Comparison of ENCODE assay signal across 1 cellular context in genomic region chr19:18137242-18137641, GRCh38.
TF ChIP-seq lines count a peak whose summit lies in the region.

No MANE protein-coding gene starts in this region.

TF ChIP-seq in H1, 55 proteins besides CTCF, POLR2A, EP300 and RAD21:
- TF ChIP-seq BACH1 (IDR thresholded peaks at IDR 0.05; ENCODE audit: low read length) = no peak
- TF ChIP-seq SP1 (IDR thresholded peaks at IDR 0.05; ENCODE audit: low read depth, low read length) = no peak
- no peak for TF ChIP-seq ASH2L (IDR thresholded peaks at IDR 0.05; ENCODE audit: low read length)
- no peak for TF ChIP-seq SIN3A (conservative IDR thresholded peaks at IDR 0.05 in 1 of 2, IDR thresholded peaks at IDR 0.05 in 1 of 2; ENCODE audit: low read depth in 1 of 2, low read length in 2 of 2)
- TF ChIP-seq HDAC6 (IDR thresholded peaks at IDR 0.05; ENCODE audit: low read depth, low read length) = no peak
- no peak for TF ChIP-seq CHD1 (IDR thresholded peaks at IDR 0.05; ENCODE audit: low read depth, low read length)
- TF ChIP-seq CHD7 (IDR thresholded peaks at IDR 0.05; ENCODE audit: insufficient replicate concordance, low read length) = no peak
- TF ChIP-seq E2F6 (IDR thresholded peaks at IDR 0.05) = no peak
- no peak for TF ChIP-seq GABPA (IDR thresholded peaks at IDR 0.05; ENCODE audit: borderline replicate concordance, insufficient read depth, low read length)
TF ChIP-seq in H1: peak in this region for 0.
